ENCODE assay signal across 1 cellular context in the genomic region with DNA sequence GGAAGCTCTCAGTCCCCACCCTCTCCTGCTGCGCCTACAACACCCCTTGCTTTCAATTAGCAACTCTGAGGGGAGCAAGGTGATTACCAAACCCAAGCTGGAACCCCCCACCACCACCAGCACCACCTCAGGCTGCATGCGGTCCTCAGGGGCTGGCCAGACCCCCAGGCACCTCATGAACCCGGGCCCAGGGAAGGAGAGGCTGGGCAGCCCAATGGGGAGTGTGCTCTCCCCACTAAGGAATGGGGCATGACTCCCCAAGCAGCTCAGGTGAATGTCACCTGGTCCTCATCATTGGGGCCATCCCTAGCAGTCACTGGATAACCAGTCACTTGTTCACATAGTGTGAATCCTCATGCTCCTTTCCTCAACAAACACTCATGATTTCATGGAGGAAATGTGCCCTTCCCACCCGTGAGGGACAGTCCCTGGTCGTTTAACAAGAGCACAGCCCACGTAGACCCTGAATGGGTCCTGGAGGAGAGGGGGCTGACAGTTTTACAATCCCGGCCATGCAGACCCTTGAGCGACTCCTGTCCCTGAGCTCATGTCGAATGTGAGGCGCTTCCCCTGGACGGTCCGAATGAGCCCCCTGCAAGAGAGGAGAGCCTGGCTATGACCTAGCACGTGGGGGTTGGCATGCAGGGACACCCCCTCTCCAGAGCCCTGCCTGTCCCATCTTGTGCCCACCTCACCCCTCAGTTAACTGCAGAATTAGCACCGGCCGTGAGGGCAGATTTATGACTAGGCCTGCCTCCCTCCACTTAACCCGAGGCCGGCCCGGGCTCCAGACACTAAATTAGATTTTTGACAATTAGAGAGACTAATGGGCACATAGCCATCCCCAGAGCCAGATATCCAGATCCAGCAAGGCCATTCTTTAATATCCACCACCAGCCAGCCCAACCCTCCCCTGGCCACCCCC.
TF ChIP-seq lines count a peak whose summit lies in the region.

No MANE protein-coding gene starts in this region.

TF ChIP-seq in SK-N-SH, 30 proteins besides CTCF, POLR2A, EP300 and RAD21 (continued from another document):
- no peak for TF ChIP-seq TEAD4 (IDR thresholded peaks at IDR 0.05; ENCODE audit: borderline replicate concordance, insufficient read depth)
- no peak for TF ChIP-seq FOSL2 (IDR thresholded peaks at IDR 0.05; ENCODE audit: borderline replicate concordance, low read depth)
- TF ChIP-seq, protein P1, sequence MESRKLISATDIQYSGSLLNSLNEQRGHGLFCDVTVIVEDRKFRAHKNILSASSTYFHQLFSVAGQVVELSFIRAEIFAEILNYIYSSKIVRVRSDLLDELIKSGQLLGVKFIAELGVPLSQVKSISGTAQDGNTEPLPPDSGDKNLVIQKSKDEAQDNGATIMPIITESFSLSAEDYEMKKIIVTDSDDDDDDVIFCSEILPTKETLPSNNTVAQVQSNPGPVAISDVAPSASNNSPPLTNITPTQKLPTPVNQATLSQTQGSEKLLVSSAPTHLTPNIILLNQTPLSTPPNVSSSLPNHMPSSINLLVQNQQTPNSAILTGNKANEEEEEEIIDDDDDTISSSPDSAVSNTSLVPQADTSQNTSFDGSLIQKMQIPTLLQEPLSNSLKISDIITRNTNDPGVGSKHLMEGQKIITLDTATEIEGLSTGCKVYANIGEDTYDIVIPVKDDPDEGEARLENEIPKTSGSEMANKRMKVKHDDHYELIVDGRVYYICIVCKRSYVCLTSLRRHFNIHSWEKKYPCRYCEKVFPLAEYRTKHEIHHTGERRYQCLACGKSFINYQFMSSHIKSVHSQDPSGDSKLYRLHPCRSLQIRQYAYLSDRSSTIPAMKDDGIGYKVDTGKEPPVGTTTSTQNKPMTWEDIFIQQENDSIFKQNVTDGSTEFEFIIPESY (IDR thresholded peaks at IDR 0.05; ENCODE audit: borderline replicate concordance, low read depth): no peak
- TF ChIP-seq TAF1 (IDR thresholded peaks at IDR 0.05; ENCODE audit: borderline replicate concordance, low read depth, low read length): no peak
- TF ChIP-seq POLR2AphosphoS5 (IDR thresholded peaks at IDR 0.05; ENCODE audit: low read depth, low read length): no peak
